Comparison of ENCODE assay signal across 8 cellular contexts in the genomic region with DNA sequence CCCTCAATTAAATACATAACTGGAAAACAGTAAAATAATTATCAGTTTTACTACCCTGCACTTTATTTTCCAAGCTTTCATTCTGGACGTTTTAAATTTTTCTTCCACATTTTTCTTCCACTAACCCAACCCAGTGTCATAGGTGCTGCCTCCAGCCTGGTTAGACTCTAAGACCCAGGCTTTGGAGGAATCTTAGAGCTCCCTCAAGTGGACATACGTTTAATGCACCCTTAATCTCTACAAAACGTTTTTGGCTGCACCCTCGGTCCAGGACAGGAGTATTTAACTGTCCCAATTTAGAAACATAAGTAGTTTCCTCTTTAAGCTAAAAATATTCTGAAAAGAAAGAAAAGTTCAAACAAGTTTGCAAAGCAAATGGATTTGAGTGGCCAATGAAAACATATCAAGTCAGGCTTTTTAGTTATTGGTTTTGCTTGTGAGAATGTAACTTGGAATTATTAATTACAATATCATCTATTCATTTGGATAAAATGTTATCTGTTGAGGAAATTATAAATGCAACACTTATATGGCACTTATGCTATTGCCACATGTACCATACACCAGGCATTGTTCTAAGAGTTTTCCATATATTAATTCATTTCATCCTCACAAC. TPM values are rescaled to one million over a fixed set of nuclear protein-coding genes. Genes with fewer than 3 reads are reported as not detected.
DNase-seq lines count a peak whose midpoint lies in the region; ATAC-seq and TF ChIP-seq lines count a peak whose summit lies in the region.

No MANE protein-coding gene starts in this region.

- no peak overlapping the region for H3K4me3 ChIP-seq in WERI-Rb-1 (ENCODE audit: low read depth, low read length)
- H3K4me3 ChIP-seq in right atrium auricular region: no peak overlapping the region
- no peak overlapping the region for H3K4me3 ChIP-seq in thoracic aorta

- TF ChIP-seq CTCF in GM13976 (IDR thresholded peaks at IDR 0.05; ENCODE audit: borderline replicate concordance, control extremely low read depth, extremely low read depth, insufficient read depth, missing control alignments): peak; percentile 54
- TF ChIP-seq CTCF in WERI-Rb-1 (IDR thresholded peaks at IDR 0.05; ENCODE audit: low read depth, low read length): peak; percentile 71
- peak; percentile 34 to 74 for TF ChIP-seq CTCF in right atrium auricular region (IDR thresholded peaks at IDR 0.05)
- peak; percentile 57 for TF ChIP-seq CTCF in thoracic aorta (IDR thresholded peaks at IDR 0.05)

- DNase-seq in ACHN (peak; percentile 63), GM13976 (ENCODE audit: low spot score) (peak; percentile 30), NCI-H2081 (lab: John Stamatoyannopoulos, UW) (peak; percentile 85), WERI-Rb-1 (peak; percentile 44), right atrium auricular region (ENCODE audit: low spot score) (no peak), thoracic aorta (ENCODE audit: low spot score) (no peak)
- no peak for DNase-seq in activated CD4-positive, alpha-beta T cell treated with anti-CD3 and anti-CD28 coated beads, Interleukin-2, amount 50 U/mL, for 48 hours

- H3K4me1 ChIP-seq in right atrium auricular region: peaks cover 0 to 6% of the 10 kb centered on the region in 2 donors
- peaks cover 6 to 26% of the 10 kb centered on the region in 2 donors for H3K4me1 ChIP-seq in thoracic aorta (ENCODE audit: control insufficient read depth in 1 of 2, low read depth in 2 of 2)

- H3K36me3 ChIP-seq in WERI-Rb-1 (no peaks in the 10 kb centered on the region), right atrium auricular region (no peaks in the 10 kb centered on the region), thoracic aorta (no peaks in the 10 kb centered on the region)

- ATAC-seq in HG02885 (IDR thresholded peaks at IDR 0.05; ENCODE audit: poor library complexity, unreplicated experiment) (peak; percentile 89), thoracic aorta (ENCODE audit: insufficient number of reproducible peaks, low FRiP score, low read depth) (no peak)

- H3K27ac ChIP-seq in WERI-Rb-1 (no peak overlapping the region), right atrium auricular region (peak overlapping the region in 1 of 2 donors; percentile 49), thoracic aorta (no peak overlapping the region)

- in situ Hi-C loops in ACHN (cut with HindIII; ENCODE audit: low pct_ligation_motif_present, low pct_unique_long_range_greater_than_20kb, low sequenced_read_pairs) (no loop called here), GM13976 (cut with MboI; ENCODE audit: low sequenced_read_pairs, unreplicated experiment) (no loop called here)

- H3K27me3 ChIP-seq in WERI-Rb-1 (ENCODE audit: insufficient read depth, low read depth, severe bottlenecking) (no peaks in the 10 kb centered on the region), right atrium auricular region (no peaks in the 10 kb centered on the region), thoracic aorta (replicated peaks; ENCODE audit: insufficient read depth) (no peaks in the 10 kb centered on the region)

- H3K9me3 ChIP-seq in WERI-Rb-1 (ENCODE audit: severe bottlenecking) (no peaks in the 10 kb centered on the region), right atrium auricular region (no peaks in the 10 kb centered on the region), thoracic aorta (no peaks in the 10 kb centered on the region)

RNA-seq across cellular contexts. Expression of gene CDH6, which starts 38.9 kb away (rescaled TPM):
- total RNA-seq in right atrium auricular region (1 to 10 TPM; 1.1 to 2.2 TPM), thoracic aorta (10 to 100 TPM in 1 of 2 donors, 1 to 10 TPM in 1; 3.2 to 15.9 TPM)

Comparison
In these comparisons a context has a peak if more than half of its experiments do, and no peak if none do; other contexts are left out.
1. DNase-seq: peak in ACHN (single experiment), GM13976 (single experiment), NCI-H2081 (2 of 2) and WERI-Rb-1 (single experiment); none in right atrium auricular region (single experiment), thoracic aorta (single experiment) and activated CD4-positive, alpha-beta T cell treated with anti-CD3 and anti-CD28 coated beads, Interleukin-2, amount 50 U/mL, for 48 hours (0 of 2).
2. Peak in every context shown above with its lines, with median percentiles within 50 percentile points of each other: CTCF ChIP-seq.